Comparison of ENCODE assay signal across 24 cellular contexts in genomic region chr3:143479727-143480126, GRCh38.
"Had no signal": no experiment of that assay in that cellular context is flagged by ENCODE, and none has a peak within 500 bp of the region (broad histone marks: within the 10 kb centered on the region; RNA-seq: fewer than 3 reads in every experiment).

No MANE protein-coding gene starts in this region.

- H3K36me3 ChIP-seq: adrenal gland, cardiac muscle cell, left ventricle myocardium inferior, ovary, right lobe of liver, thoracic aorta, upper lobe of left lung, vagina had no signal

- H3K4me1 ChIP-seq: adrenal gland, left ventricle myocardium inferior, right lobe of liver, upper lobe of left lung, vagina had no signal

- ATAC-seq: right lobe of liver; stimulated activated effector memory CD8-positive, alpha-beta T cell treated with anti-CD3 and anti-CD28 coated beads, Interleukin-12 subunit alpha, Interleukin-12 subunit beta, amount 100 ng/mL, for 72 hours; T-cell had no signal

- H3K27me3 ChIP-seq: adrenal gland, cardiac muscle cell, ovary, right lobe of liver, upper lobe of left lung, vagina had no signal

- H3K4me3 ChIP-seq: adrenal gland, cardiac muscle cell, left ventricle myocardium inferior, lung, mucosa of descending colon, ovary, right lobe of liver, thoracic aorta, upper lobe of left lung, vagina had no signal

- DNase-seq: activated CD4-positive, alpha-beta T cell treated with anti-CD3 and anti-CD28 coated beads for 4 hours; activated CD4-positive, alpha-beta T cell treated with anti-CD3 and anti-CD28 coated beads, Interleukin-2, amount 50 U/mL, for 4 hours; activated effector memory CD4-positive, alpha-beta T cell treated with anti-CD3 and anti-CD28 coated beads, Interleukin-2, amount 50 U/mL, for 16 hours; activated naive CD4-positive, alpha-beta T cell treated with anti-CD3 and anti-CD28 coated beads for 36 hours; activated naive CD8-positive, alpha-beta T cell treated with anti-CD3 and anti-CD28 coated beads for 36 hours; activated T-cell treated with anti-CD3 and anti-CD28 coated beads for 4 hours; adrenal gland; aorta; cerebellar nuclear complex; cortex of kidney; head of caudate nucleus; left ventricle myocardium inferior; ovary; right lobe of liver; stimulated activated CD4-positive, alpha-beta T cell treated with anti-CD3 and anti-CD28 coated beads, Interleukin-4, amount 100 ng/mL, for 24 hours; T-cell; upper lobe of left lung had no signal

- FAIRE-seq: small intestine had no signal

- H3K9me3 ChIP-seq: adrenal gland, left ventricle myocardium inferior, mucosa of descending colon, ovary, right lobe of liver, thoracic aorta, upper lobe of left lung, vagina had no signal
